ENCODE assay signal across 29 cellular contexts in the genomic region with DNA sequence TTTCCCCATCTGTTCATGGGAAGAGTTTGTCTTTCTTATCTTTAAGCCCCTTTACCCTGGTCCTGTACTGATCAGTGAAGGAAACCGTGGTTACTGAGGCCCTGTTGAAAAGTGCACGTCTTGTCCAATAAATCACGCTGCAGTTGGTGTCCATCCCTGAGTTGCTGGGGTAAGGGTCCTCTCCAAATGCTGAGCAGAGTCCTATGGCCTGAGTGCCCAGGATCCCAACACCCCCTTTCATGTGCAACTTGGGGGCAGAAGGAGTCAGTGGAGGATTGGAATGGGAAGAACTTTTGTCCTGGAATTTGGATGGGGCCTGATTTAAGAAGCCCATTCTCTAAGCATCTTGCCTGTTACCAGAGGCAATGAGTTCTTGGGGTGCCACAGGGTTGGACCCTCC. TPM values are rescaled to one million over a fixed set of nuclear protein-coding genes. Genes with fewer than 3 reads are reported as not detected.
"Had no signal": no experiment of that assay in that cellular context is flagged by ENCODE, and none has a peak within 500 bp of the region (broad histone marks: within the 10 kb centered on the region; RNA-seq: fewer than 3 reads in every experiment).

No MANE protein-coding gene starts in this region.

- H3K4me2 ChIP-seq: hepatocyte, neural progenitor cell had no signal

- H3K4me1 ChIP-seq: parathyroid adenoma had no signal

- H3K27ac ChIP-seq: epithelial cell of prostate, gastrocnemius medialis, heart left ventricle, hepatocyte, left lung, neural progenitor cell, parathyroid adenoma, right atrium auricular region, sigmoid colon, stomach, testis had no signal

- H3K36me3 Mint-ChIP-seq: stimulated activated effector memory CD8-positive, alpha-beta T cell treated with anti-CD3 and anti-CD28 coated beads, Interleukin-12 subunit alpha, Interleukin-12 subunit beta, amount 100 ng/mL, for 72 hours had no signal

- DNase-seq: cerebellar nuclear complex; cortex of kidney; gastrocnemius medialis; kidney; mesendoderm; naive thymus-derived CD8-positive, alpha-beta T cell; sigmoid colon; stimulated activated CD4-positive, alpha-beta T cell treated with anti-CD3 and anti-CD28 coated beads, Interleukin-2, amount 100 ng/mL, for 24 hours; stimulated activated CD4-positive, alpha-beta T cell treated with anti-CD3 and anti-CD28 coated beads, Interleukin-4, amount 100 ng/mL, for 24 hours; stimulated activated naive CD4-positive, alpha-beta T cell treated with Interleukin-2 at 50 U/mL for 16 hours; stomach; testis; tibial artery; upper lobe of left lung had no signal

- H3K9me3 ChIP-seq: gastrocnemius medialis, heart left ventricle, left lung, right atrium auricular region, sigmoid colon, stomach, testis, tibial artery, upper lobe of left lung had no signal

- H3K27me3 ChIP-seq: testis, tibial artery had no signal

- H3K36me3 ChIP-seq: gastrocnemius medialis, heart left ventricle, left lung, neural progenitor cell, right atrium auricular region, sigmoid colon had no signal

- H3K9me3 Mint-ChIP-seq: naive thymus-derived CD8-positive, alpha-beta T cell; neural progenitor cell; stimulated activated effector memory CD8-positive, alpha-beta T cell treated with anti-CD3 and anti-CD28 coated beads, Interleukin-12 subunit alpha, Interleukin-12 subunit beta, amount 100 ng/mL, for 72 hours had no signal

- H3K27ac Mint-ChIP-seq: neural progenitor cell; progenitor cell of endocrine pancreas; stimulated activated effector memory CD8-positive, alpha-beta T cell treated with anti-CD3 and anti-CD28 coated beads, Interleukin-12 subunit alpha, Interleukin-12 subunit beta, amount 100 ng/mL, for 72 hours had no signal

- H2AFZ ChIP-seq: hepatocyte, neural progenitor cell, parathyroid adenoma had no signal

- H3K9ac ChIP-seq: neural progenitor cell, parathyroid adenoma had no signal

- H3K79me2 ChIP-seq: parathyroid adenoma had no signal

- FAIRE-seq: kidney, urothelium cell line had no signal

- ATAC-seq: esophagus mucosa; gastrocnemius medialis; heart left ventricle; left lung; naive thymus-derived CD8-positive, alpha-beta T cell; stimulated activated effector memory CD8-positive, alpha-beta T cell treated with anti-CD3 and anti-CD28 coated beads, Interleukin-12 subunit alpha, Interleukin-12 subunit beta, amount 100 ng/mL, for 72 hours had no signal

- H3K4me3 ChIP-seq: gastrocnemius medialis, heart left ventricle, hepatocyte, left lung, neural progenitor cell, right atrium auricular region, sigmoid colon, stomach, testis, tibial artery, upper lobe of left lung had no signal

- H3K4me3 Mint-ChIP-seq: naive thymus-derived CD8-positive, alpha-beta T cell; neural progenitor cell; stimulated activated effector memory CD8-positive, alpha-beta T cell treated with anti-CD3 and anti-CD28 coated beads, Interleukin-12 subunit alpha, Interleukin-12 subunit beta, amount 100 ng/mL, for 72 hours had no signal

RNA-seq across cellular contexts. Expression of gene TBX2, which starts 7.0 kb away (rescaled TPM):
- total RNA-seq: dermis microvascular lymphatic vessel endothelial cell had no signal
- polyA plus RNA-seq: naive thymus-derived CD8-positive, alpha-beta T cell had no signal

RNA-seq across cellular contexts. Expression of gene TBX4, which starts 59.5 kb away (rescaled TPM):
- total RNA-seq: dermis microvascular lymphatic vessel endothelial cell; esophagus mucosa; gastrocnemius medialis; glomerular endothelial cell; kidney; lung microvascular endothelial cell; naive thymus-derived CD8-positive, alpha-beta T cell; osteoblast; progenitor cell of endocrine pancreas; right atrium auricular region; sigmoid colon had no signal
- polyA plus RNA-seq: naive thymus-derived CD8-positive, alpha-beta T cell; sigmoid colon had no signal
